8 cellular contexts compared by ENCODE assay signal in genomic region chr11:10752061-10752460, GRCh38. TPM values are rescaled to one million over a fixed set of nuclear protein-coding genes. Genes with fewer than 3 reads are reported as not detected.
DNase-seq lines count a peak whose midpoint lies in the region; ATAC-seq and TF ChIP-seq lines count a peak whose summit lies in the region.

No MANE protein-coding gene starts in this region.

- no peaks in the 10 kb centered on the region; the same call in 1 of the 2 replicates for H3K36me3 ChIP-seq in PC-9 (ENCODE audit: low read depth)
- peaks cover 5% of the 10 kb centered on the region in 2 experiments for H3K36me3 ChIP-seq in trophoblast cell (ENCODE audit: control insufficient read depth in 1 of 2, insufficient read depth in 2 of 2, low read length in 2 of 2)

- no peak overlapping the region for H2AK5ac ChIP-seq in trophoblast cell (ENCODE audit: low read length)

- H4K8ac ChIP-seq in trophoblast cell (ENCODE audit: low read depth, low read length), result no peak overlapping the region

- no peak overlapping the region for H2BK5ac ChIP-seq in trophoblast cell (ENCODE audit: low read depth, low read length, poor library complexity)

- no peaks in the 10 kb centered on the region for H3K9me3 ChIP-seq in PC-9 (ENCODE audit: insufficient read depth, low read depth)
- H3K9me3 ChIP-seq in trophoblast cell (ENCODE audit: insufficient read depth, low read depth, low read length), result no peaks in the 10 kb centered on the region

- H3K4me2 ChIP-seq in PC-9 (peak overlapping the region; percentile 91), trophoblast cell (ENCODE audit: low read length) (peak overlapping the region; percentile 91)

- peak; percentile 62 for ATAC-seq in esophagus mucosa

- peaks cover 6% of the 10 kb centered on the region for H3F3A ChIP-seq in PC-9 (ENCODE audit: insufficient read depth, low read depth)

- DNase-seq in PC-9 (no peak), trophoblast cell (no peak), head of caudate nucleus (no peak), nucleus accumbens (lab: John Stamatoyannopoulos, UW) (no peak), EL (no peak), germinal center (ENCODE audit: low spot score) (no peak)

- H3K23ac ChIP-seq in trophoblast cell (ENCODE audit: low read length), result no peak overlapping the region

- H4K91ac ChIP-seq in trophoblast cell (ENCODE audit: low read depth, low read length), result no peak overlapping the region

- POLR2A ChIA-PET in PC-9 (lab: Charles Lee; ENCODE audit: unreplicated experiment), result no interaction called here

- H4K12ac ChIP-seq in trophoblast cell (ENCODE audit: low read depth, low read length), result no peak overlapping the region

- no TSS peak for BruUV-seq in PC-9 (replicated peaks; lab: Mats Ljungman, UMichigan)

- peaks cover 18% of the 10 kb centered on the region for H3K79me2 ChIP-seq in PC-9 (ENCODE audit: low read depth)
- peaks cover 7% of the 10 kb centered on the region for H3K79me2 ChIP-seq in trophoblast cell (ENCODE audit: control insufficient read depth, insufficient read depth, low read length, poor library complexity)

- intact Hi-C loops in PC-9 (cut with micrococcal nuclease; ENCODE audit: unreplicated experiment) (no loop called here), head of caudate nucleus (cut with DNase I) (loop anchor here (10.0 kb wide), 1 partner anchor 53 kb away; the partner anchor contains the start of gene EIF4G2)

- H3K27me3 ChIP-seq in PC-9 (ENCODE audit: insufficient read depth, low read depth), result no peaks in the 10 kb centered on the region
- H3K27me3 ChIP-seq in trophoblast cell (ENCODE audit: insufficient read depth, low read length), result no peaks in the 10 kb centered on the region

- H2BK120ac ChIP-seq in trophoblast cell (ENCODE audit: insufficient read depth, low read length, poor library complexity), result no peak overlapping the region

- H3K27ac ChIP-seq in PC-9 (no peak overlapping the region), trophoblast cell (ENCODE audit: low read depth, low read length) (no peak overlapping the region)

- no peak overlapping the region for H2BK12ac ChIP-seq in trophoblast cell (ENCODE audit: low read length)

- no CpG with 5 or more reads among the region's 2 CpGs for WGBS in trophoblast cell (ENCODE audit: extremely low coverage, insufficient coverage, insufficient read length)

- H3K79me1 ChIP-seq in trophoblast cell (ENCODE audit: low read length), result peaks cover 7% of the 10 kb centered on the region

- H3K18ac ChIP-seq in trophoblast cell (ENCODE audit: low read length), result no peak overlapping the region

- H3K4me3 ChIP-seq in GM08714 (ENCODE audit: low read length) (peak overlapping the region; percentile 95), PC-9 (peak overlapping the region; percentile 81), trophoblast cell (ENCODE audit: low read depth, low read length) (no peak overlapping the region)

- H3K14ac ChIP-seq in trophoblast cell (ENCODE audit: low read length), result no peak overlapping the region

- H3K4me1 ChIP-seq in PC-9 (replicated peaks; ENCODE audit: insufficient read depth) (peaks cover 18% of the 10 kb centered on the region), trophoblast cell (ENCODE audit: control insufficient read depth in 1 of 2, insufficient read depth in 2 of 2, low read length in 2 of 2) (peaks cover 2% of the 10 kb centered on the region in 2 experiments)

- H3K9me2 ChIP-seq in PC-9 (ENCODE audit: insufficient read depth), result no peaks in the 10 kb centered on the region

- CTCF ChIA-PET in PC-9 (lab: Charles Lee), result interaction anchor here (0.5 kb wide), 1 partner anchor 118 kb away, joined by 6 read pairs; no protein-coding TSS in a partner anchor

- TF ChIP-seq CTCF in PC-9 (conservative IDR thresholded peaks at IDR 0.05), result no peak

- no peak overlapping the region for H3K9ac ChIP-seq in trophoblast cell (ENCODE audit: low read length)

- H4K20me1 ChIP-seq in PC-9 (ENCODE audit: insufficient read depth), result no peaks in the 10 kb centered on the region

- H2AFZ ChIP-seq in PC-9 (peak overlapping the region; percentile 97; the same call in 1 of the 2 replicates), trophoblast cell (ENCODE audit: insufficient read depth, low read length, poor library complexity) (no peak overlapping the region)

- peak overlapping the region; percentile 41 for H3K4ac ChIP-seq in trophoblast cell (ENCODE audit: low read depth, low read length)

RNA-seq across cellular contexts. Expression of gene CTR9, which starts 1.0 kb away (rescaled TPM):
- total RNA-seq in PC-9 (2021) (11.1 and 19.7 TPM in 2 replicates), esophagus mucosa (23.4 TPM)
- 27.9 and 28.4 TPM in 2 replicates for polyA plus RNA-seq in trophoblast cell (2013)

RNA-seq across cellular contexts. Expression of gene EIF4G2, which starts 56.7 kb away (rescaled TPM):
- total RNA-seq in PC-9 (2021), result 353 and 439 TPM in 2 replicates
- 1,012 TPM for total RNA-seq in esophagus mucosa
- polyA plus RNA-seq in trophoblast cell (2013), result 1,646 and 1,688 TPM in 2 replicates

RNA-seq across cellular contexts. Expression of gene IRAG1, which starts 58.5 kb away (rescaled TPM):
- total RNA-seq in PC-9 (2021) (0.65 and 1.3 TPM in 2 replicates), esophagus mucosa (3.2 TPM)
- 1.5 and 1.9 TPM in 2 replicates for polyA plus RNA-seq in trophoblast cell (2013)
